ENCODE assay signal across 8 cellular contexts in the genomic region with DNA sequence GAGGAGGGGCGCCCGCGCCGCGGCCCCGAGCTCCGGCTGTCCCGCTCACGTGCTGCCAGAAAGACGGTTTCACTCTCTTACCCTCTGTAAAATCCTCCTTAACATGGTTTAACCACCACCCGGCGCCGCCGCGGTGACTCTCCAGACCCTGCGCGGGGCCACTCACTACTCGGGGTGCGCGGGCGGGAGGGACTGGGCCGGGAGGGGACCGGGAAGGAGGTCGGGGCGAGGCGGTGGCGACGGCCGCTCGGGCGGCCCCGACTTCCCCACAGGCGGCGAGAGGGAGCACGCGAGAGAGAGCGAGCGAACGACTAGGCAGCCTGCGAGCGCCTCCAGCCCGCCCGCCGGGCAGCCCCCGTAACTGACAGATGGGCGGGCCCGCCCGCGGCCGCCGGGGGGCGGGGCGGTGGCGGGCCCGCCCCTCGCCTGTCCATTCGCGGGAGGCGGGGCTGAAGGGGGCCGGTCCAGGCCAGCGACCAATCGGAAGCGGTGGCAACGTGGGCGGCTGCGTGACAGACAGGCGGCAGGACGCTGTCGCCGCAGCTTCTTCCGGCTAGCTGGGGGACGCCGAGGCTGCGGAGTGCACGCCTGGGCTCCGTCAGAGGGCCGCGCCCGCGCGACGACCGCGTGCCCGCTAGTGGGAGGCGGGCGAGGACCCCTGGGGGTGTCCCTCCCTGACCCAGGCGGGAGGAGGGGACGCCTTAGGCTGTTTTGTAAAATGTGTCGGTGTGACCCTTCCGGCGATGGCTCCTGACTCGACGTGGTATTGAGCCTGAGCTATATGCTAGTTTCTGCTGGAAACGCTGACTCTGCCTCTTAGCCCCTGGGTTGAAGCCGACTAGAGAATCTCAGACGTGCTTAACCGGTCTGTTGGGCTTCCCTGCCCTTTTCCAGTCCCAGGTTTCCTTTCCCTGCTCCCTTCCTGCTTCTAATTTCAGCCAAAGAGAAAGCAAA. TPM values are rescaled to one million over a fixed set of nuclear protein-coding genes. Genes with fewer than 3 reads are reported as not detected.
A peak's percentile ranks its signal among the peaks of the same experiment; 100 is the strongest.
DNase-seq lines count a peak whose midpoint lies in the region; ATAC-seq and TF ChIP-seq lines count a peak whose summit lies in the region.

A gene (minus strand): TSS at position 334 of the 954 bp plus-strand sequence. CDS start 229 bp downstream, at position 105.

- peak within 1 kb of the TSS; percentile 79 for H3K4me3 Mint-ChIP-seq in activated naive CD8-positive, alpha-beta T cell treated with anti-CD3 and anti-CD28 coated beads, Interleukin-2, amount 50 U/mL, for 24 hours

- H2AK5ac ChIP-seq in trophoblast cell (ENCODE audit: low read length) = no peak within 1 kb of the TSS

- peaks cover 12% of the 10 kb centered on the region for H3K79me1 ChIP-seq in trophoblast cell (ENCODE audit: low read length)

- peaks cover 2% of the 10 kb centered on the region for H3K36me3 Mint-ChIP-seq in activated naive CD8-positive, alpha-beta T cell treated with anti-CD3 and anti-CD28 coated beads, Interleukin-2, amount 50 U/mL, for 24 hours (ENCODE audit: low read depth)

- DNase-seq in NCI-H1417 (lab: John Stamatoyannopoulos, UW) = peak; percentile 98 to 99 (median 98)
- peak; percentile 83 to 92 for DNase-seq in SW 1271 (lab: John Stamatoyannopoulos, UW)
- DNase-seq in activated naive CD8-positive, alpha-beta T cell treated with anti-CD3 and anti-CD28 coated beads, Interleukin-2, amount 50 U/mL, for 24 hours = peak; percentile 97
- DNase-seq in cardiac muscle cell (ENCODE audit: low read depth in 1 of 2, low spot score in 1 of 2) = peak; percentile 98
- peak; percentile 98 for DNase-seq in trophoblast cell
- peak; percentile 98 for DNase-seq in transverse colon

- peak within 1 kb of the TSS; percentile 77 for H2BK5ac ChIP-seq in trophoblast cell (ENCODE audit: low read depth, low read length, poor library complexity)

- peak within 1 kb of the TSS; percentile 77 for H4K8ac ChIP-seq in trophoblast cell (ENCODE audit: low read depth, low read length)

- peak within 1 kb of the TSS; percentile 63 for H3K4ac ChIP-seq in trophoblast cell (ENCODE audit: low read depth, low read length)

- H3K27ac Mint-ChIP-seq in activated naive CD8-positive, alpha-beta T cell treated with anti-CD3 and anti-CD28 coated beads, Interleukin-2, amount 50 U/mL, for 24 hours = peak within 1 kb of the TSS; percentile 95

- H3K23ac ChIP-seq in trophoblast cell (ENCODE audit: low read length) = no peak within 1 kb of the TSS

- H3K4me2 ChIP-seq in trophoblast cell (ENCODE audit: low read length) = peak within 1 kb of the TSS; percentile 96

- H3K4me1 ChIP-seq in cardiac muscle cell (ENCODE audit: low read depth) (peaks cover 16% of the 10 kb centered on the region), trophoblast cell (ENCODE audit: control insufficient read depth in 1 of 2, insufficient read depth in 2 of 2, low read length in 2 of 2) (peaks cover 6 to 8% of the 10 kb centered on the region in 2 experiments), transverse colon (peaks cover 20 to 45% (median 24%) of the 10 kb centered on the region in 4 donors)

- H2AFZ ChIP-seq in trophoblast cell (ENCODE audit: insufficient read depth, low read length, poor library complexity) = peak within 1 kb of the TSS; percentile 53

- in situ Hi-C loops in transverse colon (cut with MboI; ENCODE audit: low pct_ligation_motif_present in 1 of 4, low pct_unique_long_range_greater_than_20kb in 1 of 4, low sequenced_read_pairs in 3 of 4) = no loop called here

- TF ChIP-seq POLR2A in transverse colon (IDR thresholded peaks at IDR 0.05) = peak; percentile 97

- peak within 1 kb of the TSS; percentile 79 for H4K91ac ChIP-seq in trophoblast cell (ENCODE audit: low read depth, low read length)

- H2BK12ac ChIP-seq in trophoblast cell (ENCODE audit: low read length) = peak within 1 kb of the TSS; percentile 8

- H3K4me3 ChIP-seq in cardiac muscle cell (peak within 1 kb of the TSS; percentile 83), trophoblast cell (ENCODE audit: low read depth, low read length) (peak within 1 kb of the TSS; percentile 86), transverse colon (peak within 1 kb of the TSS; percentile 71 to 96 (median 85))

- H3K79me2 ChIP-seq in trophoblast cell (ENCODE audit: control insufficient read depth, insufficient read depth, low read length, poor library complexity) = peaks cover 7% of the 10 kb centered on the region

- H3K18ac ChIP-seq in trophoblast cell (ENCODE audit: low read length) = peak within 1 kb of the TSS; percentile 80

- H3K9me3 ChIP-seq in cardiac muscle cell (ENCODE audit: low read depth) = no peaks in the 10 kb centered on the region
- no peaks in the 10 kb centered on the region for H3K9me3 ChIP-seq in trophoblast cell (ENCODE audit: insufficient read depth, low read depth, low read length)
- no peaks in the 10 kb centered on the region for H3K9me3 ChIP-seq in transverse colon

- no CpG with 5 or more reads among the region's 98 CpGs for WGBS in trophoblast cell (ENCODE audit: extremely low coverage, insufficient coverage, insufficient read length)
- WGBS in transverse colon (ENCODE audit: low coverage in 1 of 2), 2 donors = 0 to 1% methylated on average over 3 to 48 of the region's 98 CpGs

- H3K36me3 ChIP-seq in cardiac muscle cell = no peaks in the 10 kb centered on the region
- no peaks in the 10 kb centered on the region for H3K36me3 ChIP-seq in trophoblast cell (ENCODE audit: control insufficient read depth in 1 of 2, insufficient read depth in 2 of 2, low read length in 2 of 2)
- H3K36me3 ChIP-seq in transverse colon = no peaks in the 10 kb centered on the region

- peaks cover 42% of the 10 kb centered on the region for H3K4me1 Mint-ChIP-seq in activated naive CD8-positive, alpha-beta T cell treated with anti-CD3 and anti-CD28 coated beads, Interleukin-2, amount 50 U/mL, for 24 hours

- H2BK120ac ChIP-seq in trophoblast cell (ENCODE audit: insufficient read depth, low read length, poor library complexity) = peak within 1 kb of the TSS; percentile 56

- no peaks in the 10 kb centered on the region for H3K27me3 ChIP-seq in cardiac muscle cell
- H3K27me3 ChIP-seq in trophoblast cell (ENCODE audit: insufficient read depth, low read length) = no peaks in the 10 kb centered on the region
- H3K27me3 ChIP-seq in transverse colon = no peaks in the 10 kb centered on the region

- H3K27ac ChIP-seq in cardiac muscle cell (peak within 1 kb of the TSS; percentile 96), trophoblast cell (ENCODE audit: low read depth, low read length) (peak within 1 kb of the TSS; percentile 98), transverse colon (peak within 1 kb of the TSS; percentile 99 to 100 (median 100))

- H3K9ac ChIP-seq in trophoblast cell (ENCODE audit: low read length) = peak within 1 kb of the TSS; percentile 91

- peak; percentile 15 for TF ChIP-seq EP300 in transverse colon (IDR thresholded peaks at IDR 0.05; ENCODE audit: low read depth)

- H3K9me3 Mint-ChIP-seq in activated naive CD8-positive, alpha-beta T cell treated with anti-CD3 and anti-CD28 coated beads, Interleukin-2, amount 50 U/mL, for 24 hours = no peaks in the 10 kb centered on the region

- peak within 1 kb of the TSS; percentile 54 for H4K12ac ChIP-seq in trophoblast cell (ENCODE audit: low read depth, low read length)

- intact Hi-C loops in transverse colon (cut with DNase I; ENCODE audit: low total_unique reads) = no loop called here

- peak; percentile 91 for ATAC-seq in HG02759 (IDR thresholded peaks at IDR 0.05; ENCODE audit: unreplicated experiment)
- ATAC-seq in activated naive CD8-positive, alpha-beta T cell treated with anti-CD3 and anti-CD28 coated beads, Interleukin-2, amount 50 U/mL, for 24 hours = peak; percentile 78

- TF ChIP-seq CTCF in GM12873 (IDR thresholded peaks at IDR 0.05; ENCODE audit: insufficient read depth, low read depth, low read length, missing control alignments) (peak; percentile 33), cardiac muscle cell (IDR thresholded peaks at IDR 0.05; ENCODE audit: low read depth, low read length) (no peak), transverse colon (IDR thresholded peaks at IDR 0.05) (peak in 2 of 5 experiments; percentile 20)

- H3K14ac ChIP-seq in trophoblast cell (ENCODE audit: low read length) = peak within 1 kb of the TSS; percentile 68

- H3K27me3 Mint-ChIP-seq in activated naive CD8-positive, alpha-beta T cell treated with anti-CD3 and anti-CD28 coated beads, Interleukin-2, amount 50 U/mL, for 24 hours = no peaks in the 10 kb centered on the region

RNA-seq across cellular contexts. Expression of the gene that starts here (rescaled TPM):
- total RNA-seq in cardiac muscle cell = 9.8 and 10.6 TPM in 2 replicates
- 32.9 and 34.4 TPM in 2 replicates for polyA plus RNA-seq in cardiac muscle cell
- polyA plus RNA-seq in trophoblast cell (2013) = 24.8 and 27.6 TPM in 2 replicates
- 10 to 100 TPM; 11.6 to 25.4 (median 21.7) TPM for total RNA-seq in transverse colon

Comparison
In these comparisons a context has a peak if more than half of its experiments do, and no peak if none do; other contexts are left out.
1. Peak in every context shown above with its lines: DNase-seq, ATAC-seq, H3K4me3 ChIP-seq and H3K27ac ChIP-seq.